ENCODE assay signal across 14 cellular contexts in genomic region chr1:153541641-153542569, GRCh38. TPM values are rescaled to one million over a fixed set of nuclear protein-coding genes. Genes with fewer than 3 reads are reported as not detected.
DNase-seq lines count a peak whose midpoint lies in the region; ATAC-seq and TF ChIP-seq lines count a peak whose summit lies in the region.
"Had no signal": no experiment of that assay in that cellular context is flagged by ENCODE, and none has a peak within 500 bp of the region (broad histone marks: within the 10 kb centered on the region; RNA-seq: fewer than 3 reads in every experiment).

No MANE protein-coding gene starts in this region.

- H3K4me3 ChIP-seq in HCT116 (replicated peaks in 1 of 2; ENCODE audit: low read depth in 1 of 2, low read length in 2 of 2) (no peak overlapping the region), subcutaneous abdominal adipose tissue (ENCODE audit: low read depth in 1 of 5, low read length in 5 of 5) (no peak overlapping the region), SK-N-SH (ENCODE audit: low read depth in 2 of 2, low read length in 1 of 2) (no peak overlapping the region)
- H3K4me3 ChIP-seq: lung, MG63, SJCRH30 had no signal

- peak overlapping the region; percentile 96 for H3K27ac Mint-ChIP-seq in T-helper 17 cell
- H3K27ac Mint-ChIP-seq in immature natural killer cell = peak overlapping the region; percentile 82 to 98 (median 95)

- no peak for TF ChIP-seq POLR2A in HCT116 (IDR thresholded peaks at IDR 0.05; ENCODE audit: borderline replicate concordance, extremely low read depth, insufficient read depth, insufficient read length)

- H3K4me1 ChIP-seq in HCT116 (ENCODE audit: control insufficient read depth in 1 of 2, insufficient read depth in 2 of 2, low read length in 2 of 2) (peaks cover 92 to 97% of the 10 kb centered on the region in 2 experiments), subcutaneous abdominal adipose tissue (ENCODE audit: control insufficient read depth in 5 of 5, insufficient read depth in 5 of 5, low read length in 5 of 5) (peaks cover 18 to 68% (median 64%) of the 10 kb centered on the region in 5 donors), SK-N-SH (ENCODE audit: control insufficient read depth in 1 of 2, insufficient read depth in 2 of 2, low read depth in 1 of 2, low read length in 1 of 2) (peaks cover 28 to 44% of the 10 kb centered on the region in 2 experiments; a peak in 3 of 4 replicates)

- CTCF ChIA-PET in HCT116 (lab: Charles Lee) (interaction anchor here (1.6 kb wide), 2 partner anchors 10 to 26 kb away, joined by 4 to 5 read pairs; no protein-coding TSS in a partner anchor), SK-N-SH (lab: Yijun Ruan, JAX) (interaction anchor here (0.6 to 1.7 kb wide), 3 partner anchors 9 to 31 kb away, joined by 3 to 6 read pairs (median 4); no protein-coding TSS in a partner anchor)

- POLR2A ChIA-PET in HCT116 (lab: Charles Lee) (interaction anchor here (1.0 to 2.1 kb wide), 3 partner anchors 24 to 85 kb away, joined by 4 to 9 read pairs (median 5); partner anchors contain the start of gene S100A13), SK-N-SH (lab: Yijun Ruan, JAX) (no interaction called here)

- H3K9me3 ChIP-seq in HCT116 (ENCODE audit: control insufficient read depth in 1 of 2, insufficient read depth in 1 of 2, low read depth in 1 of 2, low read length in 2 of 2) (no peaks in the 10 kb centered on the region), T-helper 17 cell (ENCODE audit: control insufficient read depth, low read length, poor library complexity, severe bottlenecking) (no peaks in the 10 kb centered on the region), subcutaneous abdominal adipose tissue (ENCODE audit: control insufficient read depth in 5 of 5, low read length in 5 of 5) (no peaks in the 10 kb centered on the region), SK-N-SH (no peaks in the 10 kb centered on the region)
- H3K9me3 ChIP-seq: MG63, SJCRH30 had no signal

- DNase-seq in HCT116 (ENCODE audit: low read depth, low spot score) (no peak), T-helper 17 cell (no peak), immature natural killer cell (no peak), SK-N-SH (no peak), NCI-H345 treated with DMSO at 0.1 percent for 48 hours (lab: John Stamatoyannopoulos, UW; ENCODE audit: unreplicated experiment) (no peak), midbrain (lab: John Stamatoyannopoulos, UW) (no peak)
- DNase-seq: activated CD4-positive, alpha-beta T cell treated with anti-CD3 and anti-CD28 coated beads, Interleukin-2, amount 50 U/mL, for 48 hours; caudate nucleus; MG63; NCI-H524; SJCRH30 had no signal

- H3K36me3 Mint-ChIP-seq in T-helper 17 cell (ENCODE audit: low read depth) (peaks cover 12% of the 10 kb centered on the region), immature natural killer cell (peaks cover 4 to 28% (median 9%) of the 10 kb centered on the region in 3 donors)

- H3K4me2 ChIP-seq in HCT116 (ENCODE audit: low read length) (peak overlapping the region; percentile 77), SK-N-SH (no peak overlapping the region)

- BruUV-seq in HCT116 (replicated peaks; lab: Mats Ljungman, UMichigan) = no TSS peak

- H2AFZ ChIP-seq in HCT116 (ENCODE audit: low read depth, low read length, poor library complexity, severe bottlenecking) = no peak overlapping the region
- no peak overlapping the region for H2AFZ ChIP-seq in SK-N-SH (ENCODE audit: low read depth)

- H3K36me3 ChIP-seq in HCT116 (ENCODE audit: control insufficient read depth in 1 of 2, insufficient read depth in 2 of 2, low read length in 2 of 2) (no peaks in the 10 kb centered on the region; a peak in 1 of 4 replicates), subcutaneous abdominal adipose tissue (ENCODE audit: control insufficient read depth in 5 of 5, insufficient read depth in 5 of 5, low read length in 5 of 5) (peaks cover 0 to 15% (median 3%) of the 10 kb centered on the region in 5 donors), SK-N-SH (replicated peaks in 1 of 2; ENCODE audit: control insufficient read depth in 1 of 2, insufficient read depth in 2 of 2, low read length in 1 of 2) (no peaks in the 10 kb centered on the region)
- H3K36me3 ChIP-seq: SJCRH30 had no signal

- no peaks in the 10 kb centered on the region for H3K27me3 ChIP-seq in HCT116 (ENCODE audit: insufficient read depth, low read length)
- no peaks in the 10 kb centered on the region for H3K27me3 ChIP-seq in subcutaneous abdominal adipose tissue (ENCODE audit: control insufficient read depth in 5 of 5, insufficient read depth in 4 of 5, low read length in 5 of 5)
- H3K27me3 ChIP-seq in SK-N-SH (ENCODE audit: insufficient read depth) = no peaks in the 10 kb centered on the region
- H3K27me3 ChIP-seq: MG63, SJCRH30 had no signal

- 89% methylated on average over 13 of the region's 13 CpGs for WGBS in SK-N-SH (ENCODE audit: low lambda C conversion rate)

- TF ChIP-seq CTCF in HCT116 (IDR thresholded peaks at IDR 0.05 in 2 of 3, conservative IDR thresholded peaks at IDR 0.05 in 1 of 3; ENCODE audit: borderline replicate concordance in 1 of 3, insufficient read depth in 1 of 3, low read depth in 2 of 3, low read length in 2 of 3) (no peak), SK-N-SH (IDR thresholded peaks at IDR 0.05) (no peak)

- no peaks in the 10 kb centered on the region for H4K20me1 ChIP-seq in HCT116 (ENCODE audit: insufficient read depth)
- no peaks in the 10 kb centered on the region for H4K20me1 ChIP-seq in SK-N-SH (ENCODE audit: insufficient read depth)

- H3K4me3 Mint-ChIP-seq in T-helper 17 cell = peak overlapping the region; percentile 98
- peak overlapping the region in 4 of 5 donors; percentile 63 to 80 (median 69) for H3K4me3 Mint-ChIP-seq in immature natural killer cell

- TF ChIP-seq RAD21 in HCT116 (IDR thresholded peaks at IDR 0.05; ENCODE audit: low read depth) (no peak), SK-N-SH (IDR thresholded peaks at IDR 0.05; ENCODE audit: low read length) (no peak)

- H3K27ac ChIP-seq in HCT116 (ENCODE audit: low read depth, low read length) (peak overlapping the region; percentile 97), subcutaneous abdominal adipose tissue (ENCODE audit: low read depth, low read length) (peak overlapping the region; percentile 2), SK-N-SH (ENCODE audit: low read depth in 2 of 2, low read length in 1 of 2) (no peak overlapping the region)
- H3K27ac ChIP-seq: SJCRH30 had no signal

- intact Hi-C loops in HCT116 (cut with micrococcal nuclease) = no loop called here

- H3K79me2 ChIP-seq in HCT116 (ENCODE audit: insufficient read depth, low read length) = peaks cover 14% of the 10 kb centered on the region; the same call in 1 of the 2 replicates
- H3K79me2 ChIP-seq in SK-N-SH (ENCODE audit: insufficient read depth) = no peaks in the 10 kb centered on the region

- H3K27me3 Mint-ChIP-seq in T-helper 17 cell = no peaks in the 10 kb centered on the region
- peaks cover 4 to 12% (median 6%) of the 10 kb centered on the region in 3 donors for H3K27me3 Mint-ChIP-seq in immature natural killer cell (ENCODE audit: low read depth in 3 of 3)

- H3F3A ChIP-seq in SK-N-SH (replicated peaks; ENCODE audit: insufficient read depth) = peaks cover 23% of the 10 kb centered on the region

- no peak for TF ChIP-seq EP300 in SK-N-SH (IDR thresholded peaks at IDR 0.05; ENCODE audit: borderline replicate concordance in 1 of 2, low read depth in 1 of 2, low read length in 1 of 2)

- peak overlapping the region; percentile 29 for H3K9ac ChIP-seq in HCT116 (ENCODE audit: low read length)
- H3K9ac ChIP-seq in subcutaneous abdominal adipose tissue (ENCODE audit: low read length in 5 of 5) = no peak overlapping the region
- H3K9ac ChIP-seq in SK-N-SH = no peak overlapping the region

- H3K9me2 ChIP-seq in HCT116 (ENCODE audit: insufficient read depth) = no peaks in the 10 kb centered on the region
- no peaks in the 10 kb centered on the region for H3K9me2 ChIP-seq in SK-N-SH

- RAD21 ChIA-PET in HCT116 (lab: Charles Lee; ENCODE audit: low non-redundant PET in 1 of 2, low total read pairs in 2 of 2, uncharacterized antibody in 2 of 2, unreplicated experiment in 2 of 2) = no interaction called here

- H3K4me1 Mint-ChIP-seq in T-helper 17 cell (peaks cover 69% of the 10 kb centered on the region), immature natural killer cell (peaks cover 75 to 81% of the 10 kb centered on the region in 2 donors)

- no peaks in the 10 kb centered on the region for H3K9me3 Mint-ChIP-seq in immature natural killer cell

- ATAC-seq in HCT116 (no peak), T-helper 17 cell (no peak)

RNA-seq across cellular contexts. Expression of gene S100A5, which starts 1.2 kb away (rescaled TPM):
- 6.0 TPM for total RNA-seq in HCT116 (2021; ENCODE audit: unreplicated experiment)
- 4.3 and 5.1 TPM in 2 replicates for polyA plus RNA-seq in HCT116 (2012)
- total RNA-seq in T-helper 17 cell = 1 to 10 TPM in 1 of 2 donors, not detected in 1; 1.1 TPM
- polyA plus RNA-seq in immature natural killer cell = under 1 TPM in 1 of 3 donors, not detected in 2; 0.68 TPM
- polyA plus RNA-seq in SK-N-SH (2012; rRNA removed) = 0.15 TPM in 1 of 2 replicates, not detected in the other
- 0.12 TPM in 1 of 2 replicates, not detected in the other for polyA plus RNA-seq in SK-N-SH (2012; cell fraction: cytosol; rRNA removed)
- not detected in 2 replicates for polyA plus RNA-seq in SK-N-SH (2012; cell fraction: nucleus; rRNA removed)
- total RNA-seq: fibroblast of villous mesenchyme, SJCRH30 had no signal

RNA-seq across cellular contexts. Expression of gene S100A4, which starts 3.7 kb away (rescaled TPM):
- 384 TPM for total RNA-seq in HCT116 (2021; ENCODE audit: unreplicated experiment)
- polyA plus RNA-seq in HCT116 (2012) = 374 and 390 TPM in 2 replicates
- 1,000 to 10,000 TPM in 1 of 2 donors, 100 to 1,000 TPM in 1; 935 to 1,018 TPM for total RNA-seq in T-helper 17 cell
- polyA plus RNA-seq in immature natural killer cell = 1,000 to 10,000 TPM; 1,846 to 2,303 (median 2,006) TPM
- polyA plus RNA-seq in SK-N-SH (2012; rRNA removed) = 24.6 and 25.4 TPM in 2 replicates
- polyA plus RNA-seq in SK-N-SH (2012; cell fraction: cytosol; rRNA removed) = 19.7 and 25.3 TPM in 2 replicates
- 8.0 and 9.0 TPM in 2 replicates for polyA plus RNA-seq in SK-N-SH (2012; cell fraction: nucleus; rRNA removed)

RNA-seq across cellular contexts. Expression of gene S100A6, which starts 6.1 kb away (rescaled TPM):
- total RNA-seq in HCT116 (2021; ENCODE audit: unreplicated experiment) (1,633 TPM), T-helper 17 cell (100 to 1,000 TPM; 303 to 331 TPM)
- 3,046 and 3,157 TPM in 2 replicates for polyA plus RNA-seq in HCT116 (2012)
- polyA plus RNA-seq in immature natural killer cell (100 to 1,000 TPM; 472 to 828 (median 543) TPM), SK-N-SH (2012; rRNA removed) (844 and 895 TPM in 2 replicates)
- polyA plus RNA-seq in SK-N-SH (2012; cell fraction: cytosol; rRNA removed) = 725 and 778 TPM in 2 replicates
- polyA plus RNA-seq in SK-N-SH (2012; cell fraction: nucleus; rRNA removed) = 349 and 492 TPM in 2 replicates

RNA-seq across cellular contexts. Expression of gene S100A3, which starts 7.2 kb away (rescaled TPM):
- total RNA-seq in HCT116 (2021; ENCODE audit: unreplicated experiment) (4.2 TPM), T-helper 17 cell (not detected)
- polyA plus RNA-seq in HCT116 (2012) = 5.2 and 7.9 TPM in 2 replicates
- polyA plus RNA-seq in immature natural killer cell (not detected), SK-N-SH (2012; rRNA removed) (11.8 and 13.1 TPM in 2 replicates)
- polyA plus RNA-seq in SK-N-SH (2012; cell fraction: cytosol; rRNA removed) = 7.1 and 10.2 TPM in 2 replicates
- 5.7 and 6.0 TPM in 2 replicates for polyA plus RNA-seq in SK-N-SH (2012; cell fraction: nucleus; rRNA removed)

RNA-seq across cellular contexts. Expression of gene S100A2, which starts 23.7 kb away (rescaled TPM):
- total RNA-seq in HCT116 (2021; ENCODE audit: unreplicated experiment) (24.8 TPM), T-helper 17 cell (under 1 TPM in 1 of 2 donors, not detected in 1; 0.52 TPM)
- 62.5 and 80.9 TPM in 2 replicates for polyA plus RNA-seq in HCT116 (2012)
- polyA plus RNA-seq in immature natural killer cell (under 1 TPM in 1 of 3 donors, not detected in 2; 0.83 TPM), SK-N-SH (2012; rRNA removed) (27.3 and 31.4 TPM in 2 replicates)
- polyA plus RNA-seq in SK-N-SH (2012; cell fraction: cytosol; rRNA removed) = 27.2 and 29.0 TPM in 2 replicates
- polyA plus RNA-seq in SK-N-SH (2012; cell fraction: nucleus; rRNA removed) = 13.3 and 23.8 TPM in 2 replicates

Comparison
In these comparisons a context has a peak if more than half of its experiments do, and no peak if none do; other contexts are left out.
1. H3K27ac ChIP-seq: peak in HCT116 (single experiment) and subcutaneous abdominal adipose tissue (single experiment); none in SK-N-SH (0 of 2).